Comparison of ENCODE assay signal across 34 cellular contexts in genomic region chr7:151100921-151101320, GRCh38.
"Had no signal": no experiment of that assay in that cellular context is flagged by ENCODE, and none has a peak within 500 bp of the region (broad histone marks: within the 10 kb centered on the region; RNA-seq: fewer than 3 reads in every experiment).

No MANE protein-coding gene starts in this region.

- DNase-seq: activated CD4-positive, alpha-beta T cell treated with anti-CD3 and anti-CD28 coated beads for 1 hour; activated CD4-positive, alpha-beta T cell treated with anti-CD3 and anti-CD28 coated beads, Interleukin-2, amount 10 ng/mL, durations not matched to agents 7 days and 5 days; activated CD8-positive, alpha-beta T cell treated with anti-CD3 and anti-CD28 coated beads for 36 hours; activated T-cell treated with anti-CD3 and anti-CD28 coated beads, Interleukin-2, amount 50 U/mL, for 48 hours; adrenal gland; cerebellar nuclear complex; cortex of kidney; effector memory CD8-positive, alpha-beta T cell; erythroblast; gastrocnemius medialis; islet precursor cell; left cardiac atrium; mammary epithelial cell; naive B cell; nephron progenitor cell; nucleus accumbens; posterior cingulate gyrus; right lobe of liver; stimulated activated CD4-positive, alpha-beta T cell treated with anti-CD3 and anti-CD28 coated beads, Interleukin-12 subunit alpha, Interleukin-12 subunit beta, amount 100 ng/mL, for 4 hours; stimulated activated CD4-positive, alpha-beta T cell treated with anti-CD3 and anti-CD28 coated beads, Interleukin-4, amount 100 ng/mL, for 1 hour; stimulated activated naive CD8-positive, alpha-beta T cell treated with anti-CD3 and anti-CD28 coated beads, Interleukin-15, Interleukin-2, amounts not matched to agents 100 U/mL and 50 U/mL, for 24 hours; T-helper 17 cell; T1000; testis; transverse colon; uterus had no signal

- H3K9me3 Mint-ChIP-seq: activated CD4-positive, alpha-beta T cell treated with anti-CD3 and anti-CD28 coated beads, Interleukin-2, amount 10 ng/mL, durations not matched to agents 7 days and 5 days; activated CD8-positive, alpha-beta T cell treated with anti-CD3 and anti-CD28 coated beads for 36 hours; activated T-helper 2 cell treated with anti-CD3 and anti-CD28 coated beads, Interferon-gamma antibody, Interleukin-2, Interleukin-4, amounts not matched to agents 10 μg/mL and 5 μg/mL and 100 μg/mL, durations not matched to agents 14 hours and 24 hours and 36 hours; effector memory CD8-positive, alpha-beta T cell; mesothelial cell of epicardium; naive B cell; nephron progenitor cell had no signal

- H2AFZ ChIP-seq: hepatocyte had no signal

- H3K4me1 ChIP-seq: adrenal gland, ascending aorta, right lobe of liver, testis had no signal

- H3K27ac Mint-ChIP-seq: activated CD4-positive, alpha-beta T cell treated with anti-CD3 and anti-CD28 coated beads, Interleukin-2, amount 10 ng/mL, durations not matched to agents 7 days and 5 days; activated CD8-positive, alpha-beta T cell treated with anti-CD3 and anti-CD28 coated beads for 36 hours; activated naive CD8-positive, alpha-beta T cell; activated T-helper 2 cell treated with anti-CD3 and anti-CD28 coated beads, Interferon-gamma antibody, Interleukin-2, Interleukin-4, amounts not matched to agents 10 μg/mL and 5 μg/mL and 100 μg/mL, durations not matched to agents 14 hours and 24 hours and 36 hours; mesothelial cell of epicardium; naive B cell; nephron progenitor cell; T-helper 17 cell had no signal

- H3K4me3 Mint-ChIP-seq: activated CD4-positive, alpha-beta T cell treated with anti-CD3 and anti-CD28 coated beads, Interleukin-2, amount 10 ng/mL, durations not matched to agents 7 days and 5 days; activated CD8-positive, alpha-beta T cell treated with anti-CD3 and anti-CD28 coated beads for 36 hours; activated naive CD8-positive, alpha-beta T cell; brain; effector memory CD8-positive, alpha-beta T cell; mesothelial cell of epicardium; naive B cell; nephron progenitor cell; T-helper 17 cell had no signal

- H3K4me1 Mint-ChIP-seq: activated CD4-positive, alpha-beta T cell treated with anti-CD3 and anti-CD28 coated beads, Interleukin-2, amount 10 ng/mL, durations not matched to agents 7 days and 5 days; naive B cell had no signal

- H3K4me3 ChIP-seq: adrenal gland, ascending aorta, cardiac muscle cell, gastrocnemius medialis, hepatocyte, right lobe of liver, skin epidermis, testis, transverse colon, uterus had no signal

- H3K4me2 ChIP-seq: hepatocyte had no signal

- H3K36me3 Mint-ChIP-seq: activated naive CD8-positive, alpha-beta T cell; naive B cell had no signal

- H3K27me3 ChIP-seq: adrenal gland, ascending aorta, cardiac muscle cell, gastrocnemius medialis, hepatocyte, right lobe of liver, testis, transverse colon, uterus had no signal

- H3K27ac ChIP-seq: adrenal gland, ascending aorta, cardiac muscle cell, gastrocnemius medialis, hepatocyte, right lobe of liver, testis, transverse colon, uterus had no signal

- H3K36me3 ChIP-seq: adrenal gland, cardiac muscle cell, gastrocnemius medialis, right lobe of liver, transverse colon, uterus had no signal

- ATAC-seq: activated CD8-positive, alpha-beta T cell treated with anti-CD3 and anti-CD28 coated beads for 36 hours; effector memory CD8-positive, alpha-beta T cell; gastrocnemius medialis; T-helper 17 cell had no signal

- H3K9me3 ChIP-seq: adrenal gland, ascending aorta, gastrocnemius medialis, right lobe of liver, testis, transverse colon, uterus had no signal

- H3K27me3 Mint-ChIP-seq: activated CD4-positive, alpha-beta T cell treated with anti-CD3 and anti-CD28 coated beads, Interleukin-2, amount 10 ng/mL, durations not matched to agents 7 days and 5 days; activated CD8-positive, alpha-beta T cell treated with anti-CD3 and anti-CD28 coated beads for 36 hours; activated naive CD8-positive, alpha-beta T cell; effector memory CD8-positive, alpha-beta T cell; T-helper 17 cell had no signal
